In genomic region chr12:1575287-1575798, GRCh38 we compare ENCODE assay signal across 10 cellular contexts. TPM values are rescaled to one million over a fixed set of nuclear protein-coding genes. Genes with fewer than 3 reads are reported as not detected.
DNase-seq lines count a peak whose midpoint lies in the region; ATAC-seq and TF ChIP-seq lines count a peak whose summit lies in the region.
"Had no signal": no experiment of that assay in that cellular context is flagged by ENCODE, and none has a peak within 500 bp of the region (broad histone marks: within the 10 kb centered on the region; RNA-seq: fewer than 3 reads in every experiment).

No MANE protein-coding gene starts in this region.

- no peak overlapping the region for H4K5ac ChIP-seq in mesendoderm (ENCODE audit: low read length)

- WGBS in mesendoderm (ENCODE audit: extremely low coverage, insufficient coverage, low lambda C conversion rate) = no CpG with 5 or more reads among the region's 12 CpGs

- ATAC-seq in GM18511 (IDR thresholded peaks at IDR 0.05; ENCODE audit: unreplicated experiment) = no peak
- no peak for ATAC-seq in stimulated activated naive B cell treated with anti-CD40 and anti-IgM and Interleukin-4, amounts not matched to agents 10 μg/mL and 1 μg/mL and 100 μg/mL, for 72 hours (replicated peaks)

- H3K9ac ChIP-seq in mesendoderm (ENCODE audit: low read length) = no peak overlapping the region

- H3K18ac ChIP-seq in mesendoderm (ENCODE audit: low read length) = no peak overlapping the region

- TF ChIP-seq POLR2A in breast epithelium (IDR thresholded peaks at IDR 0.05) = no peak

- no peak overlapping the region for H3K56ac ChIP-seq in mesendoderm (ENCODE audit: low read length)

- H3K27ac Mint-ChIP-seq in MCF 10A (ENCODE audit: low read depth, unreplicated experiment) (no peak overlapping the region), chondrocyte (ENCODE audit: unreplicated experiment) (peak overlapping the region; percentile 92)
- no peak overlapping the region for H3K27ac Mint-ChIP-seq in stimulated activated naive B cell treated with anti-CD40 and anti-IgM and Interleukin-4, amounts not matched to agents 10 μg/mL and 1 μg/mL and 100 μg/mL, for 72 hours

- no TSS peak for BruUV-seq in MCF 10A (replicated peaks; lab: Mats Ljungman, UMichigan)

- POLR2A ChIA-PET in MCF 10A (lab: Yijun Ruan, JAX) = no interaction called here

- H3K4me1 ChIP-seq in breast epithelium (no peaks in the 10 kb centered on the region), mesendoderm (ENCODE audit: control insufficient read depth, low read depth, low read length) (peaks cover 2% of the 10 kb centered on the region)
- H3K4me1 ChIP-seq in effector memory CD4-positive, alpha-beta T cell (ENCODE audit: control insufficient read depth, insufficient read depth, low read length, poor library complexity, severe bottlenecking) = no peaks in the 10 kb centered on the region

- H3K9me3 ChIP-seq in breast epithelium = no peaks in the 10 kb centered on the region
- H3K9me3 ChIP-seq in effector memory CD4-positive, alpha-beta T cell (ENCODE audit: control insufficient read depth, low read length) = no peaks in the 10 kb centered on the region

- H3K9me3 Mint-ChIP-seq in MCF 10A (ENCODE audit: unreplicated experiment) = no peaks in the 10 kb centered on the region
- H3K9me3 Mint-ChIP-seq in chondrocyte (ENCODE audit: low read depth) = no peaks in the 10 kb centered on the region
- H3K9me3 Mint-ChIP-seq in stimulated activated naive B cell treated with anti-CD40 and anti-IgM and Interleukin-4, amounts not matched to agents 10 μg/mL and 1 μg/mL and 100 μg/mL, for 72 hours = peaks cover 1 to 3% of the 10 kb centered on the region in 2 donors

- H3K4me3 ChIP-seq in breast epithelium (peak overlapping the region in 2 of 3 donors; percentile 24 to 54), mesendoderm (ENCODE audit: low read length) (no peak overlapping the region)
- no peak overlapping the region for H3K4me3 ChIP-seq in effector memory CD4-positive, alpha-beta T cell (ENCODE audit: insufficient read depth, low read depth, low read length, poor library complexity, severe bottlenecking)

- H3K27me3 Mint-ChIP-seq in MCF 10A (ENCODE audit: insufficient read depth, unreplicated experiment) (no peaks in the 10 kb centered on the region), chondrocyte (ENCODE audit: low read depth) (no peaks in the 10 kb centered on the region)
- peaks cover 4 to 5% of the 10 kb centered on the region in 2 donors for H3K27me3 Mint-ChIP-seq in stimulated activated naive B cell treated with anti-CD40 and anti-IgM and Interleukin-4, amounts not matched to agents 10 μg/mL and 1 μg/mL and 100 μg/mL, for 72 hours

- H3K4me3 Mint-ChIP-seq in MCF 10A (ENCODE audit: unreplicated experiment) = no peak overlapping the region
- peak overlapping the region; percentile 24 for H3K4me3 Mint-ChIP-seq in chondrocyte (ENCODE audit: unreplicated experiment)
- no peak overlapping the region for H3K4me3 Mint-ChIP-seq in stimulated activated naive B cell treated with anti-CD40 and anti-IgM and Interleukin-4, amounts not matched to agents 10 μg/mL and 1 μg/mL and 100 μg/mL, for 72 hours

- CTCF ChIA-PET in MCF 10A (lab: Yijun Ruan, JAX) = interaction anchor here (0.8 to 2.9 kb wide), 2 partner anchors 8 to 457 kb away, joined by 3 to 15 read pairs; no protein-coding TSS in a partner anchor

- H4K8ac ChIP-seq in mesendoderm (ENCODE audit: low read depth, low read length) = no peak overlapping the region

- peak in 1 of 2 donors; percentile 59 for DNase-seq in breast epithelium (ENCODE audit: low spot score in 2 of 2)
- no peak for DNase-seq in MCF 10A (ENCODE audit: unreplicated experiment)
- DNase-seq in chondrocyte (ENCODE audit: low spot score) = no peak
- peak; percentile 31 for DNase-seq in mesendoderm
- DNase-seq in glomerular visceral epithelial cell (ENCODE audit: extremely low spot score) = no peak
- DNase-seq in stimulated activated naive B cell treated with anti-CD40 and anti-IgM and Interleukin-4, amounts not matched to agents 10 μg/mL and 1 μg/mL and 100 μg/mL, for 72 hours = no peak
- no peak for DNase-seq in effector memory CD4-positive, alpha-beta T cell
- DNase-seq: effector CD8-positive, alpha-beta T cell; NCI-H1105 had no signal

- no peaks in the 10 kb centered on the region for H3K27me3 ChIP-seq in breast epithelium
- H3K27me3 ChIP-seq in mesendoderm (ENCODE audit: insufficient read depth, low read length, poor library complexity) = no peaks in the 10 kb centered on the region
- H3K27me3 ChIP-seq in effector memory CD4-positive, alpha-beta T cell (replicated peaks; ENCODE audit: control insufficient read depth, insufficient read depth, low read length, poor library complexity, severe bottlenecking) = no peaks in the 10 kb centered on the region

- H3K4ac ChIP-seq in mesendoderm (ENCODE audit: low read depth, low read length) = no peak overlapping the region

- intact Hi-C loops in breast epithelium (cut with DNase I; ENCODE audit: low total_unique reads) = loop anchor here (10.0 kb wide), 1 partner anchor 451 kb away; no protein-coding TSS in a partner anchor
- intact Hi-C loops in MCF 10A (cut with micrococcal nuclease) = no loop called here

- no peak overlapping the region for H2AK5ac ChIP-seq in mesendoderm (ENCODE audit: low read length)

- H3K36me3 ChIP-seq in breast epithelium = no peaks in the 10 kb centered on the region
- no peaks in the 10 kb centered on the region for H3K36me3 ChIP-seq in mesendoderm (ENCODE audit: control insufficient read depth, insufficient read depth, low read length)
- H3K36me3 ChIP-seq in effector memory CD4-positive, alpha-beta T cell (ENCODE audit: control insufficient read depth, insufficient read depth, low read length) = no peaks in the 10 kb centered on the region

- TF ChIP-seq CTCF in breast epithelium (IDR thresholded peaks at IDR 0.05) (no peak), MCF 10A (IDR thresholded peaks at IDR 0.05; ENCODE audit: unreplicated experiment) (no peak), chondrocyte (IDR thresholded peaks at IDR 0.05) (peak; percentile 1)

- H3K79me2 ChIP-seq in mesendoderm (ENCODE audit: control insufficient read depth, insufficient read depth, low read length) = no peaks in the 10 kb centered on the region

- H2BK15ac ChIP-seq in mesendoderm (replicated peaks; ENCODE audit: low read depth) = no peak overlapping the region

- H3K36me3 Mint-ChIP-seq in MCF 10A (ENCODE audit: insufficient read depth, unreplicated experiment) (no peaks in the 10 kb centered on the region), chondrocyte (ENCODE audit: low read depth) (peaks cover 2% of the 10 kb centered on the region)
- H3K36me3 Mint-ChIP-seq in stimulated activated naive B cell treated with anti-CD40 and anti-IgM and Interleukin-4, amounts not matched to agents 10 μg/mL and 1 μg/mL and 100 μg/mL, for 72 hours = peaks cover 6 to 12% of the 10 kb centered on the region in 2 donors

- no peak overlapping the region for H2BK120ac ChIP-seq in mesendoderm (ENCODE audit: low read depth, low read length)

- no peak overlapping the region for H2BK5ac ChIP-seq in mesendoderm (ENCODE audit: low read length)

- H3K27ac ChIP-seq in breast epithelium = peak overlapping the region; percentile 72 to 76
- no peak overlapping the region for H3K27ac ChIP-seq in mesendoderm (ENCODE audit: low read depth, low read length)
- H3K27ac ChIP-seq in effector memory CD4-positive, alpha-beta T cell (ENCODE audit: insufficient read depth, low read length, poor library complexity, severe bottlenecking) = no peak overlapping the region

- no peaks in the 10 kb centered on the region for H3K4me1 Mint-ChIP-seq in MCF 10A (ENCODE audit: insufficient read depth, unreplicated experiment)
- peaks cover 78% of the 10 kb centered on the region for H3K4me1 Mint-ChIP-seq in chondrocyte (ENCODE audit: low read depth)
- peaks cover 28 to 38% of the 10 kb centered on the region in 2 donors for H3K4me1 Mint-ChIP-seq in stimulated activated naive B cell treated with anti-CD40 and anti-IgM and Interleukin-4, amounts not matched to agents 10 μg/mL and 1 μg/mL and 100 μg/mL, for 72 hours

- no peaks in the 10 kb centered on the region for H3K79me1 ChIP-seq in mesendoderm (ENCODE audit: low read length)

- peak overlapping the region; percentile 15 for H3K23ac ChIP-seq in mesendoderm (ENCODE audit: low read length)

- no peak overlapping the region for H3K4me2 ChIP-seq in mesendoderm (ENCODE audit: low read length)

RNA-seq across cellular contexts. Expression of gene FBXL14, which starts 19.0 kb away (rescaled TPM):
- total RNA-seq in breast epithelium (10 to 100 TPM in 1 of 3 donors, 1 to 10 TPM in 2; 8.2 to 12.9 (median 8.5) TPM), MCF 10A (2022) (9.4 and 10.1 TPM in 2 replicates), chondrocyte (6.1 to 6.4 TPM (median 6.3 TPM) in 3 replicates)
- 2.8 TPM for polyA plus RNA-seq in mesendoderm (2013, experiment 1 of 2)
- polyA plus RNA-seq in mesendoderm (2013, experiment 2 of 2) = 2.9 TPM

RNA-seq across cellular contexts. Expression of gene WNT5B, which starts 53.7 kb away (rescaled TPM):
- total RNA-seq in breast epithelium (10 to 100 TPM in 1 of 3 donors, 1 to 10 TPM in 2; 3.9 to 11.9 (median 4.0) TPM), MCF 10A (2022) (0.21 and 0.44 TPM in 2 replicates), chondrocyte (68.0 to 160 TPM (median 74.4 TPM) in 3 replicates)
- polyA plus RNA-seq in mesendoderm (2013, experiment 1 of 2) = 4.7 TPM
- 4.9 TPM for polyA plus RNA-seq in mesendoderm (2013, experiment 2 of 2)

Comparison
In these comparisons a context has a peak if more than half of its experiments do, and no peak if none do; other contexts are left out.
1. H3K27ac ChIP-seq: peak in breast epithelium (2 of 2); none in mesendoderm (single experiment) and effector memory CD4-positive, alpha-beta T cell (single experiment).
2. H3K4me3 ChIP-seq: peak in breast epithelium (2 of 3); none in mesendoderm (single experiment) and effector memory CD4-positive, alpha-beta T cell (single experiment).